ENCODE assay signal across 8 cellular contexts in the genomic region with DNA sequence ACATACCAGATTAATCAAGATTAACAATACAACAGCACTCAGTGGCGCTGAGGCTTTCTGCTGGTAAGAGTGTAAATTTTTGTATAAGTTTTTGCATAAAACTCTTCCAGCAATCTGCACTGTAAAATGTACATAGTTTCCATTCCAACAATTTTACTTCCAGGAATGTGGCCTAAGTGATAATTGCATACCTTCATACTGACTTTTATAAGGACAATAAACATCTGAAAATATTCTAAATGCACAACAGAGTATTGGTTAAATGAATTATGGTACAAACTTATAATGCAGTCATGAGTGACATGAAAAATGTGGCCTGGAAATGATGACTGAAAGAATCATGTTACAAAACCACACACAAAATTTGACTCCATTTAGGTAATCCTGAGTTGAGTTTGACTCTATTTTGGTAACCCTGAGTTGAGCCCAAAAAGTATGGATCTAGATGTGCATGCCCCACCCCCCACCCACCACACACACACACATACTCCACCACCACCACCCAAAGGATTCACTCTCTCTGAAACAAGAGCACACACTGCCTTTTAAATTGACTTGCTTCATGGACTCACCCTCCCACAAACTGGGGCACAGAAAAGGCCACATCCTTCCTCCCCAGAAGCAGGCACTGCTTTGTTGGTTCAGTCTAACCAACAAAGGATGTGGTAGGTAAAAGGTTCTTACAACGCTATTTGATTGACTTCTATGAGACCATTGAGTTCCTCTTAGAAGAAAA.
A peak's percentile ranks its signal among the peaks of the same experiment; 100 is the strongest.
DNase-seq lines count a peak whose midpoint lies in the region; ATAC-seq and TF ChIP-seq lines count a peak whose summit lies in the region.

No MANE protein-coding gene starts in this region.

- H3K9me3 Mint-ChIP-seq in stimulated activated effector memory CD8-positive, alpha-beta T cell treated with anti-CD3 and anti-CD28 coated beads, Interleukin-12 subunit alpha, Interleukin-12 subunit beta, amount 100 ng/mL, for 72 hours, result no peaks in the 10 kb centered on the region

- DNase-seq in stimulated activated CD4-positive, alpha-beta T cell treated with anti-CD3 and anti-CD28 coated beads, Interleukin-12 subunit alpha, Interleukin-12 subunit beta, amount 100 ng/mL, for 24 hours (ENCODE audit: low read depth in 2 of 2), result peak; percentile 20 to 55
- DNase-seq in stimulated activated CD4-positive, alpha-beta T cell treated with anti-CD3 and anti-CD28 coated beads, Interleukin-12 subunit alpha, Interleukin-12 subunit beta, amount 100 ng/mL, for 4 hours, result no peak
- DNase-seq in activated CD4-positive, alpha-beta T cell treated with anti-CD3 and anti-CD28 coated beads, Interleukin-2, amount 50 U/mL, for 1 hour, result peak; percentile 48
- DNase-seq in fibroblast of pulmonary artery (ENCODE audit: low read depth) (peak; percentile 55), heart left ventricle (no peak), NCI-H1436 (lab: John Stamatoyannopoulos, UW) (no peak)
- peak; percentile 33 to 79 for DNase-seq in stimulated activated effector memory CD8-positive, alpha-beta T cell treated with anti-CD3 and anti-CD28 coated beads, Interleukin-12 subunit alpha, Interleukin-12 subunit beta, amount 100 ng/mL, for 72 hours (ENCODE audit: low spot score in 2 of 2)

- H3K9me3 ChIP-seq in heart left ventricle, result no peaks in the 10 kb centered on the region

- no peak for TF ChIP-seq CTCF in fibroblast of pulmonary artery (IDR thresholded peaks at IDR 0.05; ENCODE audit: low read length, missing control alignments)
- no peak for TF ChIP-seq CTCF in heart left ventricle (IDR thresholded peaks at IDR 0.05)

- no peak overlapping the region for H3K4me3 ChIP-seq in fibroblast of pulmonary artery (replicated peaks; ENCODE audit: low read depth, low read length)
- H3K4me3 ChIP-seq in heart left ventricle, result no peak overlapping the region

- H3K4me1 Mint-ChIP-seq in stimulated activated effector memory CD8-positive, alpha-beta T cell treated with anti-CD3 and anti-CD28 coated beads, Interleukin-12 subunit alpha, Interleukin-12 subunit beta, amount 100 ng/mL, for 72 hours, result peaks cover 55% of the 10 kb centered on the region

- H3K4me3 Mint-ChIP-seq in stimulated activated effector memory CD8-positive, alpha-beta T cell treated with anti-CD3 and anti-CD28 coated beads, Interleukin-12 subunit alpha, Interleukin-12 subunit beta, amount 100 ng/mL, for 72 hours, result peak overlapping the region; percentile 19

- H3K4me1 ChIP-seq in heart left ventricle, result peaks cover 0 to 40% (median 0%) of the 10 kb centered on the region in 12 donors

- intact Hi-C loops in heart left ventricle (cut with DNase I), result no loop called here

- no peak for TF ChIP-seq POLR2A in heart left ventricle (IDR thresholded peaks at IDR 0.05)

- peaks cover 13% of the 10 kb centered on the region for H3K36me3 Mint-ChIP-seq in stimulated activated effector memory CD8-positive, alpha-beta T cell treated with anti-CD3 and anti-CD28 coated beads, Interleukin-12 subunit alpha, Interleukin-12 subunit beta, amount 100 ng/mL, for 72 hours

- WGBS in heart left ventricle, 4 donors, result 88 to 93% (median 90%) methylated on average over 2 of the region's 2 CpGs

- no peaks in the 10 kb centered on the region for H3K27me3 ChIP-seq in heart left ventricle

- H3K27ac Mint-ChIP-seq in stimulated activated effector memory CD8-positive, alpha-beta T cell treated with anti-CD3 and anti-CD28 coated beads, Interleukin-12 subunit alpha, Interleukin-12 subunit beta, amount 100 ng/mL, for 72 hours, result peak overlapping the region; percentile 33

- peaks cover 0 to 11% (median 0%) of the 10 kb centered on the region in 9 donors for H3K36me3 ChIP-seq in heart left ventricle

- ATAC-seq in HG03571 (IDR thresholded peaks at IDR 0.05; ENCODE audit: unreplicated experiment) (peak; percentile 45), heart left ventricle (no peak)
- peak; percentile 96 for ATAC-seq in stimulated activated effector memory CD8-positive, alpha-beta T cell treated with anti-CD3 and anti-CD28 coated beads, Interleukin-12 subunit alpha, Interleukin-12 subunit beta, amount 100 ng/mL, for 72 hours

- peak overlapping the region in 1 of 12 donors; percentile 42 for H3K27ac ChIP-seq in heart left ventricle

Comparison
In these comparisons a context has a peak if more than half of its experiments do, and no peak if none do; other contexts are left out.
1. DNase-seq: peak in stimulated activated CD4-positive, alpha-beta T cell treated with anti-CD3 and anti-CD28 coated beads, Interleukin-12 subunit alpha, Interleukin-12 subunit beta, amount 100 ng/mL, for 24 hours (2 of 2), activated CD4-positive, alpha-beta T cell treated with anti-CD3 and anti-CD28 coated beads, Interleukin-2, amount 50 U/mL, for 1 hour (single experiment), fibroblast of pulmonary artery (single experiment) and stimulated activated effector memory CD8-positive, alpha-beta T cell treated with anti-CD3 and anti-CD28 coated beads, Interleukin-12 subunit alpha, Interleukin-12 subunit beta, amount 100 ng/mL, for 72 hours (2 of 2); none in stimulated activated CD4-positive, alpha-beta T cell treated with anti-CD3 and anti-CD28 coated beads, Interleukin-12 subunit alpha, Interleukin-12 subunit beta, amount 100 ng/mL, for 4 hours (single experiment), heart left ventricle (0 of 5) and NCI-H1436 (single experiment).
2. ATAC-seq: peak in HG03571 (single experiment) and stimulated activated effector memory CD8-positive, alpha-beta T cell treated with anti-CD3 and anti-CD28 coated beads, Interleukin-12 subunit alpha, Interleukin-12 subunit beta, amount 100 ng/mL, for 72 hours (single experiment); none in heart left ventricle (0 of 4).